ENCODE assay signal across 13 cellular contexts in genomic region chrX:23373129-23373804, GRCh38. TPM values are rescaled to one million over a fixed set of nuclear protein-coding genes. Genes with fewer than 3 reads are reported as not detected.
DNase-seq lines count a peak whose midpoint lies in the region; ATAC-seq, FAIRE-seq and TF ChIP-seq lines count a peak whose summit lies in the region.
"Had no signal": no experiment of that assay in that cellular context is flagged by ENCODE, and none has a peak within 500 bp of the region (broad histone marks: within the 10 kb centered on the region; RNA-seq: fewer than 3 reads in every experiment).

No MANE protein-coding gene starts in this region.

- no TSS peak for BruUV-seq in HepG2 (replicated peaks; lab: Mats Ljungman, UMichigan)
- BruUV-seq in Calu3 (replicated peaks; lab: Mats Ljungman, UMichigan), result no TSS peak

- no peaks in the 10 kb centered on the region for H4K20me1 ChIP-seq in HepG2 (ENCODE audit: insufficient read depth, low read length)

- H3K9me3 ChIP-seq in body of pancreas, result no peaks in the 10 kb centered on the region
- H3K9me3 ChIP-seq in left ventricle myocardium inferior (replicated peaks), result no peaks in the 10 kb centered on the region
- H3K9me3 ChIP-seq in stomach smooth muscle (ENCODE audit: control insufficient read depth in 2 of 2, low read length in 2 of 2), result peaks cover 0 to 3% of the 10 kb centered on the region in 2 donors
- H3K9me3 ChIP-seq in HepG2 (ENCODE audit: low read length), result no peaks in the 10 kb centered on the region

- no peak overlapping the region for H3K9ac ChIP-seq in stomach smooth muscle (ENCODE audit: low read length in 2 of 2)
- H3K9ac ChIP-seq in HepG2 (ENCODE audit: insufficient read depth, low read depth, low read length), result no peak overlapping the region

- POLR2A ChIA-PET in HepG2 (lab: Yijun Ruan, JAX), result no interaction called here

- TF ChIP-seq CTCF in HFF-Myc (IDR thresholded peaks at IDR 0.05; ENCODE audit: low read depth, low read length, missing control alignments) (no peak), body of pancreas (IDR thresholded peaks at IDR 0.05) (no peak), left ventricle myocardium inferior (IDR thresholded peaks at IDR 0.05; ENCODE audit: borderline replicate concordance) (no peak), HepG2 (CRISPR knock-in tag; IDR thresholded peaks at IDR 0.05) (no peak), Calu3 (IDR thresholded peaks at IDR 0.05; ENCODE audit: unreplicated experiment) (no peak)

- peak; percentile 69 for ATAC-seq in body of pancreas
- ATAC-seq in HepG2, result no peak
- ATAC-seq: GM23338 had no signal

- no peaks in the 10 kb centered on the region for H3K9me3 Mint-ChIP-seq in Calu3 (ENCODE audit: low read depth, unreplicated experiment)
- H3K9me3 Mint-ChIP-seq: GM23338; stimulated activated naive CD8-positive, alpha-beta T cell treated with anti-CD3 and anti-CD28 coated beads, Interleukin-15, Interleukin-2, amounts not matched to agents 100 ng/mL and 50 ng/mL, for 24 hours had no signal

- H3K4me1 Mint-ChIP-seq in Calu3 (ENCODE audit: low read depth, unreplicated experiment), result peaks cover 10% of the 10 kb centered on the region

- H3K27me3 Mint-ChIP-seq in Calu3 (ENCODE audit: unreplicated experiment), result no peaks in the 10 kb centered on the region

- CTCF ChIA-PET in HepG2 (lab: Yijun Ruan, JAX; ENCODE audit: low intra/inter-chr PET ratio, low total read pairs) (no interaction called here), Calu3 (lab: Charles Lee) (interaction anchor here (0.6 to 0.9 kb wide), 3 partner anchors 18 to 1509 kb away, joined by 3 to 11 read pairs (median 4); no protein-coding TSS in a partner anchor)

- no peak for TF ChIP-seq POLR2A in body of pancreas (IDR thresholded peaks at IDR 0.05)
- TF ChIP-seq POLR2A in HepG2 (IDR thresholded peaks at IDR 0.05; ENCODE audit: insufficient read depth in 1 of 2, low read depth in 2 of 2, low read length in 2 of 2), result no peak

- H3K27ac Mint-ChIP-seq in Calu3 (ENCODE audit: unreplicated experiment), result no peak overlapping the region
- H3K27ac Mint-ChIP-seq: GM23338; stimulated activated naive CD8-positive, alpha-beta T cell treated with anti-CD3 and anti-CD28 coated beads, Interleukin-15, Interleukin-2, amounts not matched to agents 100 ng/mL and 50 ng/mL, for 24 hours had no signal

- H3K4me3 Mint-ChIP-seq in Calu3 (ENCODE audit: low read depth, unreplicated experiment), result no peak overlapping the region
- H3K4me3 Mint-ChIP-seq: GM23338; stimulated activated naive CD8-positive, alpha-beta T cell treated with anti-CD3 and anti-CD28 coated beads, Interleukin-15, Interleukin-2, amounts not matched to agents 100 ng/mL and 50 ng/mL, for 24 hours had no signal

- no peak for TF ChIP-seq EP300 in HepG2 (IDR thresholded peaks at IDR 0.05; ENCODE audit: low read depth in 2 of 2, low read length in 2 of 2)
- TF ChIP-seq EP300 in HepG2 (CRISPR knock-in tag; IDR thresholded peaks at IDR 0.05; ENCODE audit: borderline replicate concordance), result no peak

- no peak overlapping the region for H3K4me2 ChIP-seq in HepG2 (ENCODE audit: low read depth, low read length)
- H3K4me2 ChIP-seq: GM23338 had no signal

- no peak overlapping the region for H3K4me3 ChIP-seq in HFF-Myc (replicated peaks; ENCODE audit: low read depth, low read length)
- no peak overlapping the region for H3K4me3 ChIP-seq in body of pancreas
- H3K4me3 ChIP-seq in left ventricle myocardium inferior, result no peak overlapping the region
- no peak overlapping the region for H3K4me3 ChIP-seq in stomach smooth muscle (ENCODE audit: low read length in 2 of 2)
- no peak overlapping the region for H3K4me3 ChIP-seq in HepG2 (replicated peaks in 1 of 3; ENCODE audit: insufficient read depth in 1 of 3, low read depth in 2 of 3, low read length in 3 of 3)
- H3K4me3 ChIP-seq: GM23338 had no signal

- H3K27ac ChIP-seq in body of pancreas, result peak overlapping the region in 2 of 4 donors; percentile 25 to 47
- peak overlapping the region; percentile 54 for H3K27ac ChIP-seq in left ventricle myocardium inferior (replicated peaks)
- H3K27ac ChIP-seq in stomach smooth muscle (ENCODE audit: low read length), result peak overlapping the region; percentile 25
- no peak overlapping the region for H3K27ac ChIP-seq in HepG2 (ENCODE audit: extremely low read length, insufficient read depth, low read length)

- H3K4me1 ChIP-seq in body of pancreas, result peaks cover 17% of the 10 kb centered on the region
- peaks cover 11% of the 10 kb centered on the region for H3K4me1 ChIP-seq in left ventricle myocardium inferior
- peaks cover 14% of the 10 kb centered on the region for H3K4me1 ChIP-seq in stomach smooth muscle (ENCODE audit: control insufficient read depth, insufficient read depth, low read length)
- no peaks in the 10 kb centered on the region for H3K4me1 ChIP-seq in HepG2 (ENCODE audit: insufficient read depth, low read length)

- no peaks in the 10 kb centered on the region for H3K36me3 Mint-ChIP-seq in Calu3 (ENCODE audit: insufficient read depth, unreplicated experiment)

- no peak for FAIRE-seq in HepG2 (lab: Jason Lieb, UNC)

- in situ Hi-C loops in HepG2 (cut with HindIII; ENCODE audit: extremely low pct_ligation_motif_present, low pct_unique_long_range_greater_than_20kb), result no loop called here

- no peak overlapping the region for H2AFZ ChIP-seq in HepG2 (ENCODE audit: low read length)
- H2AFZ ChIP-seq: GM23338 had no signal

- no peak for TF ChIP-seq RAD21 in HepG2 (CRISPR knock-in tag; IDR thresholded peaks at IDR 0.05)

- 19 to 42% methylated on average over 5 of the region's 5 CpGs for WGBS in body of pancreas, 2 donors
- WGBS in HepG2 (ENCODE audit: low lambda C conversion rate), result 3% methylated on average over 5 of the region's 5 CpGs

- H3K27me3 ChIP-seq in body of pancreas (no peaks in the 10 kb centered on the region), left ventricle myocardium inferior (ENCODE audit: low read depth) (no peaks in the 10 kb centered on the region), stomach smooth muscle (ENCODE audit: control insufficient read depth in 1 of 2, insufficient read depth in 2 of 2, low read length in 2 of 2) (peaks cover 0 to 3% of the 10 kb centered on the region in 2 donors), HepG2 (ENCODE audit: control insufficient read depth in 1 of 2, insufficient read depth in 2 of 2, low read length in 2 of 2) (peaks cover 0 to 8% of the 10 kb centered on the region in 2 experiments; a peak in 1 of 5 replicates)

- H3K36me3 ChIP-seq in body of pancreas (replicated peaks in 1 of 2; ENCODE audit: insufficient read depth in 1 of 2, low read depth in 2 of 2) (no peaks in the 10 kb centered on the region), left ventricle myocardium inferior (no peaks in the 10 kb centered on the region), stomach smooth muscle (ENCODE audit: control insufficient read depth in 2 of 2, insufficient read depth in 2 of 2, low read length in 2 of 2) (peaks cover 0 to 2% of the 10 kb centered on the region in 2 donors), HepG2 (replicated peaks in 1 of 2; ENCODE audit: control insufficient read depth in 1 of 2, insufficient read depth in 2 of 2, low read length in 2 of 2) (no peaks in the 10 kb centered on the region)

- intact Hi-C loops in body of pancreas (cut with DNase I) (no loop called here), left ventricle myocardium inferior (cut with micrococcal nuclease) (no loop called here), HepG2 (cut with micrococcal nuclease; ENCODE audit: unreplicated experiment) (no loop called here), Calu3 (cut with micrococcal nuclease; ENCODE audit: unreplicated experiment) (no loop called here)

- DNase-seq in HFF-Myc (ENCODE audit: extremely low read depth, low read depth), result peak; percentile 11
- no peak for DNase-seq in body of pancreas
- DNase-seq in left ventricle myocardium inferior, result no peak
- DNase-seq in HepG2 (ENCODE audit: low spot score), result no peak
- no peak for DNase-seq in Calu3
- no peak for DNase-seq in NCI-H1436 (lab: John Stamatoyannopoulos, UW)
- no peak for DNase-seq in NCI-H69 (lab: John Stamatoyannopoulos, UW)
- DNase-seq: activated CD4-positive, CD25-positive, alpha-beta regulatory T cell; activated gamma-delta T cell; DMS153 had no signal

- no peaks in the 10 kb centered on the region for H3K79me2 ChIP-seq in HepG2 (ENCODE audit: insufficient read depth, low read length)

TF ChIP-seq in HepG2, 621 proteins besides CTCF, POLR2A, EP300 and RAD21 (continues in another document):
- no peak for TF ChIP-seq ZFP36 (IDR thresholded peaks at IDR 0.05; ENCODE audit: borderline replicate concordance, low read depth, low read length, partially characterized antibody)
- TF ChIP-seq ZFP62 (CRISPR knock-in tag; IDR thresholded peaks at IDR 0.05), result no peak
- no peak for TF ChIP-seq ZBTB7A (CRISPR knock-in tag; IDR thresholded peaks at IDR 0.05)
- no peak for TF ChIP-seq MXD1 (CRISPR knock-in tag; IDR thresholded peaks at IDR 0.05)

RNA-seq across cellular contexts. Expression of gene PTCHD1, which starts 38.6 kb away (rescaled TPM):
- under 1 TPM in 1 of 2 donors, not detected in 1; under 0.01 TPM for total RNA-seq in body of pancreas
- total RNA-seq in left ventricle myocardium inferior, result 0.22 TPM
- total RNA-seq in HepG2 (2016; rRNA removed; fragmentation: Illumina TruSeq; extraction: Trizol), result not detected in 2 replicates
- total RNA-seq in HepG2 (2016; cell fraction: cytosol; rRNA removed; fragmentation: Illumina TruSeq; extraction: Trizol; ENCODE audit: low read depth), result not detected in 2 replicates
- not detected in 2 replicates for total RNA-seq in HepG2 (2016; cell fraction: insoluble cytoplasmic fraction; rRNA removed; fragmentation: Illumina TruSeq; extraction: Trizol)
- not detected in 2 replicates for total RNA-seq in HepG2 (2016; cell fraction: membrane; rRNA removed; fragmentation: Illumina TruSeq; extraction: Trizol)
- not detected in 2 replicates for total RNA-seq in HepG2 (2016; cell fraction: nucleus; rRNA removed; fragmentation: Illumina TruSeq; extraction: Trizol)
- not detected in 2 replicates for polyA plus RNA-seq in HepG2 (2011; rRNA removed)
- polyA plus RNA-seq in HepG2 (2011; cell fraction: cytosol; rRNA removed), result not detected in 2 replicates
- not detected in 2 replicates for polyA plus RNA-seq in HepG2 (2011; cell fraction: nucleus; rRNA removed)
- polyA plus RNA-seq in HepG2 (2012), result not detected in 2 replicates
- polyA plus RNA-seq in HepG2 (2016; cell fraction: cytosol; fragmentation: Illumina TruSeq; extraction: Trizol; ENCODE audit: low read depth), result not detected in 2 replicates
- polyA plus RNA-seq in HepG2 (2016; cell fraction: insoluble cytoplasmic fraction; fragmentation: Illumina TruSeq; extraction: Trizol; ENCODE audit: low read depth), result not detected in 2 replicates
- polyA plus RNA-seq in HepG2 (2016; cell fraction: membrane; fragmentation: Illumina TruSeq; extraction: Trizol; ENCODE audit: low read depth), result not detected in 2 replicates
- not detected in 2 replicates for polyA plus RNA-seq in HepG2 (2016; cell fraction: nucleus; fragmentation: Illumina TruSeq; extraction: Trizol; ENCODE audit: insufficient read depth, low read depth)
- polyA minus RNA-seq in HepG2 (2011; rRNA and poly(A)+ RNA removed; ENCODE audit: low replicate concordance), result not detected in 2 replicates
- not detected in 2 replicates for polyA minus RNA-seq in HepG2 (2011; cell fraction: cytosol; rRNA and poly(A)+ RNA removed)
- not detected in 2 replicates for polyA minus RNA-seq in HepG2 (2011; cell fraction: nucleus; rRNA and poly(A)+ RNA removed)
- total RNA-seq in Calu3 (2022), result 0.07 TPM in 1 of 2 replicates, not detected in the other
